ENCODE assay signal across 17 cellular contexts in genomic region chr2:168233726-168234406, GRCh38. TPM values are rescaled to one million over a fixed set of nuclear protein-coding genes. Genes with fewer than 3 reads are reported as not detected.
A peak's percentile ranks its signal among the peaks of the same experiment; 100 is the strongest.
DNase-seq lines count a peak whose midpoint lies in the region; ATAC-seq and TF ChIP-seq lines count a peak whose summit lies in the region.
"Had no signal": no experiment of that assay in that cellular context is flagged by ENCODE, and none has a peak within 500 bp of the region (broad histone marks: within the 10 kb centered on the region; RNA-seq: fewer than 3 reads in every experiment).

No MANE protein-coding gene starts in this region.

- no peaks in the 10 kb centered on the region for H3K27me3 Mint-ChIP-seq in CD8-positive, alpha-beta memory T cell
- H3K27me3 Mint-ChIP-seq: IgD-negative memory B cell; stimulated activated memory B cell treated with anti-CD40 and anti-IgM and Interleukin-4, amounts not matched to agents 10 μg/mL and 1 μg/mL and 100 μg/mL, for 72 hours had no signal

- peak overlapping the region in 6 of 8 donors; percentile 5 to 39 (median 10) for H3K27ac Mint-ChIP-seq in CD8-positive, alpha-beta memory T cell
- H3K27ac Mint-ChIP-seq: IgD-negative memory B cell; stimulated activated memory B cell treated with anti-CD40 and anti-IgM and Interleukin-4, amounts not matched to agents 10 μg/mL and 1 μg/mL and 100 μg/mL, for 72 hours had no signal

- no peaks in the 10 kb centered on the region for H3K9me2 ChIP-seq in SK-N-SH

- no peak for TF ChIP-seq CTCF in SK-N-SH (IDR thresholded peaks at IDR 0.05)
- TF ChIP-seq CTCF in brain microvascular endothelial cell (IDR thresholded peaks at IDR 0.05; ENCODE audit: low read depth, low read length, missing control alignments), result no peak
- TF ChIP-seq CTCF in omental fat pad (IDR thresholded peaks at IDR 0.05), result no peak

- H3K36me3 ChIP-seq in CD8-positive, alpha-beta memory T cell (ENCODE audit: insufficient read depth, low read length), result no peaks in the 10 kb centered on the region
- H3K36me3 ChIP-seq in SK-N-SH (replicated peaks in 1 of 2; ENCODE audit: control insufficient read depth in 1 of 2, insufficient read depth in 2 of 2, low read length in 1 of 2), result peaks cover 4 to 14% of the 10 kb centered on the region in 2 experiments
- no peaks in the 10 kb centered on the region for H3K36me3 ChIP-seq in brain microvascular endothelial cell (replicated peaks)

- H3F3A ChIP-seq in SK-N-SH (replicated peaks; ENCODE audit: insufficient read depth), result peaks cover 16% of the 10 kb centered on the region

- H3K4me1 Mint-ChIP-seq in CD8-positive, alpha-beta memory T cell, result peaks cover 45 to 61% (median 48%) of the 10 kb centered on the region in 3 donors
- H3K4me1 Mint-ChIP-seq: neural crest cell had no signal

- WGBS in SK-N-SH (ENCODE audit: low lambda C conversion rate), result 55% methylated on average over 5 of the region's 5 CpGs
- WGBS in right cardiac atrium, result 86% methylated on average over 5 of the region's 5 CpGs

- H3K9me3 Mint-ChIP-seq in CD8-positive, alpha-beta memory T cell, result no peaks in the 10 kb centered on the region
- H3K9me3 Mint-ChIP-seq: IgD-negative memory B cell, neural crest cell had no signal

- CTCF ChIA-PET in CD8-positive, alpha-beta memory T cell (lab: Charles Lee), result interaction anchor here (0.6 kb wide), 1 partner anchor 33 kb away, joined by 3 read pairs; no protein-coding TSS in a partner anchor
- CTCF ChIA-PET in SK-N-SH (lab: Yijun Ruan, JAX), result no interaction called here

- H3K79me2 ChIP-seq in SK-N-SH (ENCODE audit: insufficient read depth), result peaks cover 91% of the 10 kb centered on the region

- no peak overlapping the region for H3K9ac ChIP-seq in SK-N-SH
- H3K9ac ChIP-seq: BLaER1 treated with 17β-estradiol and CSF1 and Interleukin-3, amounts not matched to agents 10 nM and 100 nM had no signal

- peak; percentile 89 for ATAC-seq in omental fat pad (ENCODE audit: low FRiP score)
- ATAC-seq in HG02852 (IDR thresholded peaks at IDR 0.05; ENCODE audit: unreplicated experiment), result no peak
- no peak for ATAC-seq in right cardiac atrium
- ATAC-seq: stimulated activated memory B cell treated with anti-CD40 and anti-IgM and Interleukin-4, amounts not matched to agents 10 μg/mL and 1 μg/mL and 100 μg/mL, for 72 hours had no signal

- H3K4me1 ChIP-seq in CD8-positive, alpha-beta memory T cell (ENCODE audit: insufficient read depth, low read length), result peaks cover 19% of the 10 kb centered on the region
- H3K4me1 ChIP-seq in SK-N-SH (ENCODE audit: control insufficient read depth in 1 of 2, insufficient read depth in 2 of 2, low read depth in 1 of 2, low read length in 1 of 2) (peaks cover 5 to 21% of the 10 kb centered on the region in 2 experiments; a peak in 2 of 4 replicates), right cardiac atrium (ENCODE audit: control insufficient read depth, insufficient read depth, low read length) (no peaks in the 10 kb centered on the region)

- peaks cover 14 to 25% (median 18%) of the 10 kb centered on the region in 3 donors for H3K36me3 Mint-ChIP-seq in CD8-positive, alpha-beta memory T cell
- H3K36me3 Mint-ChIP-seq: IgD-negative memory B cell had no signal

- no peaks in the 10 kb centered on the region for H3K27me3 ChIP-seq in CD8-positive, alpha-beta memory T cell (ENCODE audit: insufficient read depth, low read length, poor library complexity, severe bottlenecking)
- H3K27me3 ChIP-seq in SK-N-SH (ENCODE audit: insufficient read depth) (no peaks in the 10 kb centered on the region), brain microvascular endothelial cell (replicated peaks) (no peaks in the 10 kb centered on the region), right cardiac atrium (ENCODE audit: control insufficient read depth, insufficient read depth) (no peaks in the 10 kb centered on the region)
- H3K27me3 ChIP-seq: BLaER1 treated with 17β-estradiol and CSF1 and Interleukin-3, amounts not matched to agents 10 nM and 100 nM had no signal

- peak overlapping the region in 2 of 7 donors; percentile 2 to 20 for H3K4me3 Mint-ChIP-seq in CD8-positive, alpha-beta memory T cell
- H3K4me3 Mint-ChIP-seq: IgD-negative memory B cell; neural crest cell; stimulated activated memory B cell treated with anti-CD40 and anti-IgM and Interleukin-4, amounts not matched to agents 10 μg/mL and 1 μg/mL and 100 μg/mL, for 72 hours had no signal

- H4K20me1 ChIP-seq in SK-N-SH (ENCODE audit: insufficient read depth), result peaks cover 14% of the 10 kb centered on the region

- TF ChIP-seq EP300 in SK-N-SH (IDR thresholded peaks at IDR 0.05; ENCODE audit: borderline replicate concordance in 1 of 2, low read depth in 1 of 2, low read length in 1 of 2), result 0 out of 4 replicates have a peak, but pooled peaks of 1 of the 2 experiments have one; percentile 32

- no peak for DNase-seq in CD8-positive, alpha-beta memory T cell
- DNase-seq in SK-N-SH (no peak), brain microvascular endothelial cell (no peak), omental fat pad (ENCODE audit: low spot score) (no peak), AG08395 (ENCODE audit: low spot score) (no peak), right cardiac atrium (no peak)
- DNase-seq: activated CD4-positive, alpha-beta T cell treated with anti-CD3 and anti-CD28 coated beads for 48 hours; activated gamma-delta T cell treated with Interleukin-2 at 50 U/mL for 16 hours; caudate nucleus; DMS79 treated with DMSO at 0.1 percent for 48 hours; mammary epithelial cell; NCI-H1092 had no signal

- no peak overlapping the region for H3K27ac ChIP-seq in CD8-positive, alpha-beta memory T cell (ENCODE audit: low read depth, low read length)
- H3K27ac ChIP-seq in SK-N-SH (ENCODE audit: low read depth in 2 of 2, low read length in 1 of 2) (peak overlapping the region in 1 of 2 experiments; percentile 61; a peak in 2 of 4 replicates), brain microvascular endothelial cell (peak overlapping the region; percentile 16), right cardiac atrium (ENCODE audit: low read length) (no peak overlapping the region)
- H3K27ac ChIP-seq: BLaER1 treated with 17β-estradiol and CSF1 and Interleukin-3, amounts not matched to agents 10 nM and 100 nM had no signal

- in situ Hi-C loops in brain microvascular endothelial cell (cut with HindIII; ENCODE audit: low pct_ligation_motif_present, low sequenced_read_pairs), result no loop called here

- no peak overlapping the region for H2AFZ ChIP-seq in SK-N-SH (ENCODE audit: low read depth)

- intact Hi-C loops in right cardiac atrium (cut with DNase I), result no loop called here

- H3K4me3 ChIP-seq in CD8-positive, alpha-beta memory T cell (ENCODE audit: low read length), result no peak overlapping the region
- H3K4me3 ChIP-seq in SK-N-SH (ENCODE audit: low read depth in 2 of 2, low read length in 1 of 2) (no peak overlapping the region), brain microvascular endothelial cell (ENCODE audit: low read depth, low read length) (no peak overlapping the region), right cardiac atrium (ENCODE audit: low read length) (no peak overlapping the region)
- H3K4me3 ChIP-seq: BLaER1 treated with 17β-estradiol and CSF1 and Interleukin-3, amounts not matched to agents 10 nM and 100 nM had no signal

- H3K9me3 ChIP-seq in CD8-positive, alpha-beta memory T cell (ENCODE audit: low read length), result no peaks in the 10 kb centered on the region
- H3K9me3 ChIP-seq in SK-N-SH (no peaks in the 10 kb centered on the region), right cardiac atrium (ENCODE audit: control insufficient read depth, low read length) (no peaks in the 10 kb centered on the region)

- POLR2A ChIA-PET in CD8-positive, alpha-beta memory T cell (lab: Charles Lee), result no interaction called here
- POLR2A ChIA-PET in SK-N-SH (lab: Yijun Ruan, JAX), result no interaction called here

- H3K4me2 ChIP-seq in SK-N-SH, result peak overlapping the region; percentile 9; the same call in 1 of the 2 replicates
- H3K4me2 ChIP-seq: BLaER1 treated with 17β-estradiol and CSF1 and Interleukin-3, amounts not matched to agents 10 nM and 100 nM had no signal

- TF ChIP-seq RAD21 in SK-N-SH (IDR thresholded peaks at IDR 0.05; ENCODE audit: low read length), result no peak

TF ChIP-seq in SK-N-SH, 30 proteins besides CTCF, POLR2A, EP300 and RAD21:
- TF ChIP-seq FOSL2 (IDR thresholded peaks at IDR 0.05; ENCODE audit: borderline replicate concordance, low read depth), result peak; percentile 36; the same call in 1 of the 2 replicates
- TF ChIP-seq, protein P1, sequence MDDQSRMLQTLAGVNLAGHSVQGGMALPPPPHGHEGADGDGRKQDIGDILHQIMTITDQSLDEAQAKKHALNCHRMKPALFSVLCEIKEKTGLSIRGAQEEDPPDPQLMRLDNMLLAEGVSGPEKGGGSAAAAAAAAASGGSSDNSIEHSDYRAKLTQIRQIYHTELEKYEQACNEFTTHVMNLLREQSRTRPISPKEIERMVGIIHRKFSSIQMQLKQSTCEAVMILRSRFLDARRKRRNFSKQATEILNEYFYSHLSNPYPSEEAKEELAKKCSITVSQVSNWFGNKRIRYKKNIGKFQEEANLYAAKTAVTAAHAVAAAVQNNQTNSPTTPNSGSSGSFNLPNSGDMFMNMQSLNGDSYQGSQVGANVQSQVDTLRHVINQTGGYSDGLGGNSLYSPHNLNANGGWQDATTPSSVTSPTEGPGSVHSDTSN (IDR thresholded peaks at IDR 0.05), result 0 out of 2 replicates have a peak, but pooled peaks have one; percentile 13
- TF ChIP-seq NFIC (IDR thresholded peaks at IDR 0.05; ENCODE audit: borderline replicate concordance), result peak; percentile 48; the same call in 1 of the 2 replicates
- TF ChIP-seq JUND (IDR thresholded peaks at IDR 0.05), result peak; percentile 59; the same call in 1 of the 2 replicates
- TF ChIP-seq SMC3 (IDR thresholded peaks at IDR 0.05; ENCODE audit: low read depth, low read length), result no peak
- TF ChIP-seq TCF12 (IDR thresholded peaks at IDR 0.05), result peak; percentile 60; the same call in 1 of the 2 replicates
- no peak for TF ChIP-seq NRF1 (IDR thresholded peaks at IDR 0.05; ENCODE audit: low read depth, low read length)
- TF ChIP-seq MEF2A (IDR thresholded peaks at IDR 0.05; ENCODE audit: borderline replicate concordance, low read depth), result 0 out of 2 replicates have a peak, but pooled peaks have one; percentile 33

RNA-seq across cellular contexts. Expression of gene STK39, which starts 13.5 kb away (rescaled TPM):
- 10 to 100 TPM; 25.7 to 28.3 TPM for total RNA-seq in CD8-positive, alpha-beta memory T cell
- polyA plus RNA-seq in CD8-positive, alpha-beta memory T cell, result 11.2 TPM
- polyA plus RNA-seq in SK-N-SH (2012; rRNA removed) (9.6 and 12.3 TPM in 2 replicates), right cardiac atrium (10.5 TPM)
- polyA plus RNA-seq in SK-N-SH (2012; cell fraction: cytosol; rRNA removed), result 15.1 and 20.5 TPM in 2 replicates
- polyA plus RNA-seq in SK-N-SH (2012; cell fraction: nucleus; rRNA removed), result 4.0 and 8.4 TPM in 2 replicates
- total RNA-seq in omental fat pad (10 to 100 TPM; 18.4 to 65.0 (median 27.1) TPM), right cardiac atrium (10 to 100 TPM in 2 of 4 donors, 1 to 10 TPM in 2; 9.0 to 10.4 (median 10.1) TPM)
